Comparison of ENCODE assay signal across 1 cellular context in the genomic region with DNA sequence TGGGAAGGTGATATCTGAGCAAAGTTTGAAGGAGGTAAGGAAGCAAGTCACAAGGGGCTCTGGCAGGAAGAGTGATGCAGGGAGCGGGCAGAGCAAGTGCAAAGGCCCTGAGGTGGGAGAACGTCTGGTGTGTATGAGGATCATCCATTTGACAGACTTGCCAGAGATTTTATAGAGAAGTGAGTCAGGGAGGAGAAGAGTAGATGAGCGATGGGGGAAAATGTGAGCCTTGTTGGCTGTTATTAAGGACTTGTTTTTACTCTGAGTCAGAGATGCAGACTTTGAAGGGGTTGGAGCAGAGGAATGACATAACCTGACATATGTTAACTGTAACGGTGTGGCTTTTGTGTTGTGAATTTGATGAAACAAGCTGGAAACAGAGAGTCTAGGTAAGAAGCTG.
TF ChIP-seq lines count a peak whose summit lies in the region.

No MANE protein-coding gene starts in this region.

TF ChIP-seq in HEK293T, 16 proteins besides CTCF, POLR2A, EP300 and RAD21:
- TF ChIP-seq FOXM1 (IDR thresholded peaks at IDR 0.05; ENCODE audit: borderline replicate concordance) (no peak), L3MBTL2 (conservative IDR thresholded peaks at IDR 0.05) (no peak), NFRKB (IDR thresholded peaks at IDR 0.05) (no peak)
